ENCODE assay signal across 8 cellular contexts in the genomic region with DNA sequence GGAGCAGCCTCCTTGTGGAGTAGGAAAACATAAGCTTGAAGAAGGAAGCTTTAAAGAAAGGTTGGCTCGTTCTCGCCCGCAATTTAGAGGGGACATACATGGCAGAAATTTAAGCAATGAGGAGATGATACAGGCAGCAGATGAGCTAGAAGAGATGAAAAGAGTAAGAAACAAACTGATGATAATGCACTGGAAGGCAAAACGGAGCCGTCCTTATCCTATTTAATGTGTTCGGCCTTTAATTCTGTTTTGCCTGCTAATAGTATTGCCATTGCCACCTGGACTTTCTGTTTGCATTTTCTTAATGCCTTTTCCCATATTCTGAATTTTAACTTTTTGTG. TPM values are rescaled to one million over a fixed set of nuclear protein-coding genes. Genes with fewer than 3 reads are reported as not detected.
DNase-seq lines count a peak whose midpoint lies in the region; FAIRE-seq and TF ChIP-seq lines count a peak whose summit lies in the region.

No MANE protein-coding gene starts in this region.

- H3K27ac Mint-ChIP-seq in T-helper 1 cell treated with Interleukin-12 subunit alpha and Interleukin-12 subunit beta and Interleukin-4 antibody, amounts not matched to agents 30 μg/mL and 1 μg/mL, for 36 hours, result no peak overlapping the region
- H3K27ac Mint-ChIP-seq in activated T-helper 2 cell treated with anti-CD3 and anti-CD28 coated beads, Interferon-gamma antibody, Interleukin-2, Interleukin-4, amounts not matched to agents 10 μg/mL and 5 μg/mL and 100 μg/mL, durations not matched to agents 14 hours and 24 hours and 36 hours, result no peak overlapping the region

- no peak for TF ChIP-seq CTCF in D721Med (IDR thresholded peaks at IDR 0.05; ENCODE audit: insufficient read depth, missing control alignments)

- no peaks in the 10 kb centered on the region for H3K36me3 Mint-ChIP-seq in T-helper 1 cell treated with Interleukin-12 subunit alpha and Interleukin-12 subunit beta and Interleukin-4 antibody, amounts not matched to agents 30 μg/mL and 1 μg/mL, for 36 hours (ENCODE audit: low read depth)
- H3K36me3 Mint-ChIP-seq in activated T-helper 2 cell treated with anti-CD3 and anti-CD28 coated beads, Interferon-gamma antibody, Interleukin-2, Interleukin-4, amounts not matched to agents 10 μg/mL and 5 μg/mL and 100 μg/mL, durations not matched to agents 14 hours and 24 hours and 36 hours (ENCODE audit: low read depth), result peaks cover 3% of the 10 kb centered on the region

- H3K27ac ChIP-seq in iPS-20b (ENCODE audit: low read length) (no peak overlapping the region), stomach smooth muscle (ENCODE audit: low read length) (peak overlapping the region; percentile 91)

- intact Hi-C loops in activated T-helper 2 cell treated with anti-CD3 and anti-CD28 coated beads, Interferon-gamma antibody, Interleukin-2, Interleukin-4, amounts not matched to agents 10 μg/mL and 5 μg/mL and 100 μg/mL, durations not matched to agents 14 hours and 24 hours and 36 hours (cut with micrococcal nuclease), result no loop called here

- H3K9ac ChIP-seq in iPS-20b (ENCODE audit: low read depth, low read length) (peak overlapping the region; percentile 83; the same call in 1 of the 2 replicates), stomach smooth muscle (ENCODE audit: low read length in 2 of 2) (peak overlapping the region; percentile 92 to 95)

- no peaks in the 10 kb centered on the region for H3K9me3 ChIP-seq in iPS-20b (ENCODE audit: insufficient read depth, low read depth, low read length)
- H3K9me3 ChIP-seq in stomach smooth muscle (ENCODE audit: control insufficient read depth in 2 of 2, low read length in 2 of 2), result no peaks in the 10 kb centered on the region

- H3K36me3 ChIP-seq in iPS-20b (ENCODE audit: insufficient read depth, low read depth, low read length), result no peaks in the 10 kb centered on the region
- H3K36me3 ChIP-seq in stomach smooth muscle (ENCODE audit: control insufficient read depth in 2 of 2, insufficient read depth in 2 of 2, low read length in 2 of 2), result peaks cover 0 to 2% of the 10 kb centered on the region in 2 donors

- no peaks in the 10 kb centered on the region for H3K4me1 ChIP-seq in iPS-20b (ENCODE audit: insufficient read depth, low read length)
- peaks cover 8% of the 10 kb centered on the region for H3K4me1 ChIP-seq in stomach smooth muscle (ENCODE audit: control insufficient read depth, insufficient read depth, low read length)

- H3K27me3 ChIP-seq in iPS-20b (ENCODE audit: insufficient read depth, low read length) (no peaks in the 10 kb centered on the region), stomach smooth muscle (ENCODE audit: control insufficient read depth in 1 of 2, insufficient read depth in 2 of 2, low read length in 2 of 2) (peaks cover 0 to 9% of the 10 kb centered on the region in 2 donors)

- peaks cover 15% of the 10 kb centered on the region for H3K4me1 Mint-ChIP-seq in T-helper 1 cell treated with Interleukin-12 subunit alpha and Interleukin-12 subunit beta and Interleukin-4 antibody, amounts not matched to agents 30 μg/mL and 1 μg/mL, for 36 hours (ENCODE audit: low read depth)
- H3K4me1 Mint-ChIP-seq in activated T-helper 2 cell treated with anti-CD3 and anti-CD28 coated beads, Interferon-gamma antibody, Interleukin-2, Interleukin-4, amounts not matched to agents 10 μg/mL and 5 μg/mL and 100 μg/mL, durations not matched to agents 14 hours and 24 hours and 36 hours (ENCODE audit: low read depth), result peaks cover 18% of the 10 kb centered on the region

- DNase-seq in T-helper 1 cell (no peak), D721Med (ENCODE audit: insufficient read length, low spot score) (no peak), GM03348 (ENCODE audit: low spot score) (no peak), putamen (ENCODE audit: low spot score) (no peak)
- DNase-seq in activated T-helper 2 cell treated with anti-CD3 and anti-CD28 coated beads, Interferon-gamma antibody, Interleukin-2, Interleukin-4, amounts not matched to agents 10 μg/mL and 5 μg/mL and 100 μg/mL, durations not matched to agents 14 hours and 24 hours and 36 hours (ENCODE audit: low spot score), result no peak

- peak overlapping the region; percentile 87 for H3K4me3 Mint-ChIP-seq in T-helper 1 cell treated with Interleukin-12 subunit alpha and Interleukin-12 subunit beta and Interleukin-4 antibody, amounts not matched to agents 30 μg/mL and 1 μg/mL, for 36 hours
- H3K4me3 Mint-ChIP-seq in activated T-helper 2 cell treated with anti-CD3 and anti-CD28 coated beads, Interferon-gamma antibody, Interleukin-2, Interleukin-4, amounts not matched to agents 10 μg/mL and 5 μg/mL and 100 μg/mL, durations not matched to agents 14 hours and 24 hours and 36 hours (ENCODE audit: low read depth), result peak overlapping the region; percentile 84

- FAIRE-seq in D721Med (lab: Jason Lieb, UNC), result no peak

- H3K9me3 Mint-ChIP-seq in T-helper 1 cell treated with Interleukin-12 subunit alpha and Interleukin-12 subunit beta and Interleukin-4 antibody, amounts not matched to agents 30 μg/mL and 1 μg/mL, for 36 hours, result no peaks in the 10 kb centered on the region
- no peaks in the 10 kb centered on the region for H3K9me3 Mint-ChIP-seq in activated T-helper 2 cell treated with anti-CD3 and anti-CD28 coated beads, Interferon-gamma antibody, Interleukin-2, Interleukin-4, amounts not matched to agents 10 μg/mL and 5 μg/mL and 100 μg/mL, durations not matched to agents 14 hours and 24 hours and 36 hours

- peaks cover under 1% of the 10 kb centered on the region for H3K27me3 Mint-ChIP-seq in T-helper 1 cell treated with Interleukin-12 subunit alpha and Interleukin-12 subunit beta and Interleukin-4 antibody, amounts not matched to agents 30 μg/mL and 1 μg/mL, for 36 hours (ENCODE audit: low read depth)
- H3K27me3 Mint-ChIP-seq in activated T-helper 2 cell treated with anti-CD3 and anti-CD28 coated beads, Interferon-gamma antibody, Interleukin-2, Interleukin-4, amounts not matched to agents 10 μg/mL and 5 μg/mL and 100 μg/mL, durations not matched to agents 14 hours and 24 hours and 36 hours (ENCODE audit: low read depth), result no peaks in the 10 kb centered on the region

- H3K4me3 ChIP-seq in iPS-20b (ENCODE audit: low read length), result peak overlapping the region; percentile 88
- H3K4me3 ChIP-seq in stomach smooth muscle (ENCODE audit: low read length in 2 of 2), result peak overlapping the region; percentile 78 to 87

RNA-seq across cellular contexts. Expression of a gene that starts 1.4 kb away (rescaled TPM):
- total RNA-seq in activated T-helper 2 cell treated with anti-CD3 and anti-CD28 coated beads, Interferon-gamma antibody, Interleukin-2, Interleukin-4, amounts not matched to agents 10 μg/mL and 5 μg/mL and 100 μg/mL, durations not matched to agents 14 hours and 24 hours and 36 hours, result 4.2 and 5.0 TPM in 2 replicates

RNA-seq across cellular contexts. Expression of a gene that starts 22.4 kb away (rescaled TPM):
- total RNA-seq in activated T-helper 2 cell treated with anti-CD3 and anti-CD28 coated beads, Interferon-gamma antibody, Interleukin-2, Interleukin-4, amounts not matched to agents 10 μg/mL and 5 μg/mL and 100 μg/mL, durations not matched to agents 14 hours and 24 hours and 36 hours, result 0.78 and 0.87 TPM in 2 replicates

RNA-seq across cellular contexts. Expression of a gene that starts 44.8 kb away (rescaled TPM):
- 6.1 TPM in 2 replicates for total RNA-seq in activated T-helper 2 cell treated with anti-CD3 and anti-CD28 coated beads, Interferon-gamma antibody, Interleukin-2, Interleukin-4, amounts not matched to agents 10 μg/mL and 5 μg/mL and 100 μg/mL, durations not matched to agents 14 hours and 24 hours and 36 hours

RNA-seq across cellular contexts. Expression of a gene that starts 56.4 kb away (rescaled TPM):
- 241 and 249 TPM in 2 replicates for total RNA-seq in activated T-helper 2 cell treated with anti-CD3 and anti-CD28 coated beads, Interferon-gamma antibody, Interleukin-2, Interleukin-4, amounts not matched to agents 10 μg/mL and 5 μg/mL and 100 μg/mL, durations not matched to agents 14 hours and 24 hours and 36 hours
